Comparison of ENCODE assay signal across 22 cellular contexts in the genomic region with DNA sequence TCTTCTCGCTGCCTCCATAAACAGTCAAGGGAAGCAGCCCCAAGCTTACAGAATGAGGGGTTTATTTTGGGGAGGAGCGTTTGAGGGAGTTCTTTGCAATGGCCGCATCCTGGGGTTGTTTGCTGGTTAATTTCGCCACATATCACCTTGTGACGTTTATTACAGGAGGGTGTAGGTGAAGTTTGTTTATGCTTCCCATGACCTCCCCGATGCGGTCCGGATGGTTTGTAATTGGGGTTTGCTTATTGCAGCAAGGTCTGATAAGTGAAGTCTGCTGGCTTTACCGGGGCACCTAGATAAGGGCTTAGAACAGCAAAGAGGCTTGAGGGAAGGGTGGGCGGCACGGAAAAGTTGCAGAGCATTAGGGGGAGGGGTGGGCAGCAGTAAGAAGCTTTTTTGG.
DNase-seq lines count a peak whose midpoint lies in the region; ATAC-seq, FAIRE-seq and TF ChIP-seq lines count a peak whose summit lies in the region.
"Had no signal": no experiment of that assay in that cellular context is flagged by ENCODE, and none has a peak within 500 bp of the region (broad histone marks: within the 10 kb centered on the region; RNA-seq: fewer than 3 reads in every experiment).

No MANE protein-coding gene starts in this region.

- peaks cover 3% of the 10 kb centered on the region for H3K9me3 Mint-ChIP-seq in neural progenitor cell
- H3K9me3 Mint-ChIP-seq: CD4-positive, alpha-beta memory T cell had no signal

- H3K9me3 ChIP-seq in H1 (ENCODE audit: insufficient read depth in 2 of 2, low read depth in 1 of 2, low read length in 1 of 2) (no peaks in the 10 kb centered on the region), neural progenitor cell (ENCODE audit: low read depth) (no peaks in the 10 kb centered on the region)
- H3K9me3 ChIP-seq: BE2C, BLaER1 had no signal

- TF ChIP-seq RAD21 in H1 (IDR thresholded peaks at IDR 0.05 in 1 of 2, conservative IDR thresholded peaks at IDR 0.05 in 1 of 2; ENCODE audit: low read depth in 2 of 2, low read length in 2 of 2), result no peak

- no peak overlapping the region for H2BK12ac ChIP-seq in H1 (ENCODE audit: low read depth, low read length)

- no peak for ATAC-seq in GM18498 (IDR thresholded peaks at IDR 0.05; ENCODE audit: unreplicated experiment)
- ATAC-seq in GM18861 (IDR thresholded peaks at IDR 0.05; ENCODE audit: unreplicated experiment), result no peak
- ATAC-seq in left ventricle myocardium superior, result no peak

- no peaks in the 10 kb centered on the region for H3K36me3 ChIP-seq in H1 (ENCODE audit: control insufficient read depth in 2 of 4, insufficient read depth in 4 of 4, low read length in 3 of 4)
- H3K36me3 ChIP-seq in neural progenitor cell, result no peaks in the 10 kb centered on the region
- H3K36me3 ChIP-seq: BE2C, BLaER1 had no signal

- H3K4me2 ChIP-seq in H1 (ENCODE audit: insufficient read depth in 1 of 2, low read depth in 2 of 2, low read length in 2 of 2), result no peak overlapping the region
- H3K4me2 ChIP-seq in neural progenitor cell, result no peak overlapping the region
- H3K4me2 ChIP-seq: BLaER1 had no signal

- peaks cover 2% of the 10 kb centered on the region for H3K27me3 Mint-ChIP-seq in neural progenitor cell (ENCODE audit: insufficient read depth, low read depth)
- H3K27me3 Mint-ChIP-seq: CD4-positive, CD25-positive, alpha-beta regulatory T cell had no signal

- POLR2A ChIA-PET in H1 (lab: Charles Lee; ENCODE audit: partially characterized antibody), result no interaction called here

- 91% methylated on average over 11 of the region's 11 CpGs; no CpG with 5 or more reads in 1 of the 2 experiments for WGBS in H1 (ENCODE audit: extremely low coverage in 1 of 2, insufficient coverage in 1 of 2, insufficient read length in 1 of 2, insufficient replicate concordance in 2 of 2, low coverage in 1 of 2, low lambda C conversion rate in 2 of 2, missing lambda C conversion rate in 1 of 2), 2 experiments

- no peak overlapping the region for H2AK5ac ChIP-seq in H1 (ENCODE audit: low read depth, low read length)

- peaks cover 3% of the 10 kb centered on the region for H3K4me1 Mint-ChIP-seq in neural progenitor cell
- H3K4me1 Mint-ChIP-seq: CD14-positive monocyte; CD8-positive, alpha-beta memory T cell had no signal

- no peaks in the 10 kb centered on the region for H3K79me1 ChIP-seq in H1 (ENCODE audit: low read depth, low read length)

- FAIRE-seq in H1 (lab: Jason Lieb, UNC), result no peak
- FAIRE-seq: A204.1, GM12878 had no signal

- peaks cover 0 to 4% (median 0%) of the 10 kb centered on the region in 4 experiments; a peak in 4 of 7 replicates for H3K4me1 ChIP-seq in H1 (replicated peaks in 1 of 4; ENCODE audit: control insufficient read depth in 3 of 4, insufficient read depth in 4 of 4, low read length in 3 of 4)
- peaks cover 6% of the 10 kb centered on the region for H3K4me1 ChIP-seq in neural progenitor cell
- H3K4me1 ChIP-seq: BE2C had no signal

- H3K27ac ChIP-seq in H1 (ENCODE audit: low read depth, low read length) (no peak overlapping the region), neural progenitor cell (no peak overlapping the region)
- H3K27ac ChIP-seq: BLaER1 had no signal

- TF ChIP-seq POLR2A in H1 (IDR thresholded peaks at IDR 0.05; ENCODE audit: control extremely low read depth in 1 of 2, low read depth in 2 of 2, low read length in 2 of 2), result no peak

- no peak for TF ChIP-seq CTCF in H1 (IDR thresholded peaks at IDR 0.05; ENCODE audit: control extremely low read depth in 1 of 3, insufficient read depth in 1 of 3, low read depth in 1 of 3, low read length in 3 of 3)
- TF ChIP-seq CTCF in neural progenitor cell (IDR thresholded peaks at IDR 0.05), result no peak

- DNase-seq in H1 (ENCODE audit: low read depth in 1 of 2, low spot score in 2 of 2), result no peak
- DNase-seq in left kidney (ENCODE audit: low read depth, low spot score), result peak; percentile 61
- no peak for DNase-seq in neural progenitor cell (ENCODE audit: low spot score)
- DNase-seq in MV-4-11 (lab: John Stamatoyannopoulos, UW), result no peak
- DNase-seq in left ventricle myocardium superior, result no peak
- DNase-seq: 8988T; C1 segment of cervical spinal cord; CD8-positive, alpha-beta memory T cell; COR-L47; DMS 273 treated with DMSO at 0.1 percent for 48 hours; DMS153; DMS79; GDM1 had no signal

- TF ChIP-seq EP300 in H1 (IDR thresholded peaks at IDR 0.05; ENCODE audit: borderline replicate concordance in 1 of 2, low read depth in 2 of 2, low read length in 2 of 2), result no peak

- no peak overlapping the region for H3K27ac Mint-ChIP-seq in neural progenitor cell
- H3K27ac Mint-ChIP-seq: CD14-positive monocyte; CD4-positive, alpha-beta memory T cell; CD4-positive, CD25-positive, alpha-beta regulatory T cell; CD8-positive, alpha-beta memory T cell had no signal

- no peak overlapping the region for H3K14ac ChIP-seq in H1 (ENCODE audit: insufficient read length)

- no peak overlapping the region for H2BK5ac ChIP-seq in H1 (ENCODE audit: low read depth, low read length)

- H3K4ac ChIP-seq in H1 (replicated peaks; ENCODE audit: insufficient read length, low read depth, low read length), result no peak overlapping the region

- no peak overlapping the region for H3K23ac ChIP-seq in H1 (ENCODE audit: insufficient read length)

- no peak overlapping the region for H3K9ac ChIP-seq in H1 (replicated peaks in 1 of 4; ENCODE audit: extremely low read depth in 1 of 4, low read depth in 3 of 4, low read length in 3 of 4)
- H3K9ac ChIP-seq in neural progenitor cell, result no peak overlapping the region
- H3K9ac ChIP-seq: BLaER1 had no signal

- CTCF ChIA-PET in H1 (lab: Charles Lee; ENCODE audit: partially characterized antibody), result interaction anchor here (0.7 to 4.0 kb wide), 50 partner anchors 9 to 441 kb away, joined by 3 to 28 read pairs (median 4); no protein-coding TSS in a partner anchor

- 0 out of 2 replicates have a peak overlapping the region, but pooled peaks have one; percentile 27 for H3K18ac ChIP-seq in H1 (ENCODE audit: extremely low read depth, low read length)

- no peak overlapping the region for H3K56ac ChIP-seq in H1 (replicated peaks; ENCODE audit: insufficient read length, low read depth, low read length)

- H3F3A ChIP-seq in neural progenitor cell (ENCODE audit: low read depth), result peaks cover 8% of the 10 kb centered on the region

- no peak overlapping the region for H4K8ac ChIP-seq in H1 (ENCODE audit: extremely low read depth, insufficient read depth, low read length)

- H4K91ac ChIP-seq in H1 (replicated peaks; ENCODE audit: insufficient read length, low read length), result no peak overlapping the region

- no peak overlapping the region for H2BK15ac ChIP-seq in H1 (ENCODE audit: low read length)

- H4K20me1 ChIP-seq in H1 (replicated peaks in 1 of 2; ENCODE audit: control insufficient read depth in 1 of 2, insufficient read depth in 2 of 2, low read length in 2 of 2) (no peaks in the 10 kb centered on the region), neural progenitor cell (ENCODE audit: low read depth) (no peaks in the 10 kb centered on the region)
- H4K20me1 ChIP-seq: BLaER1 had no signal

- intact Hi-C loops in left ventricle myocardium superior (cut with micrococcal nuclease), result no loop called here

- H3K27me3 ChIP-seq in H1 (replicated peaks in 1 of 4; ENCODE audit: control insufficient read depth in 3 of 4, extremely low read depth in 1 of 4, insufficient read depth in 3 of 4, low read length in 3 of 4), result no peaks in the 10 kb centered on the region
- no peaks in the 10 kb centered on the region for H3K27me3 ChIP-seq in neural progenitor cell
- H3K27me3 ChIP-seq: BE2C, BLaER1 had no signal

- peak overlapping the region; percentile 62; the same call in 1 of the 2 replicates for H2BK20ac ChIP-seq in H1 (ENCODE audit: low read length)

- no peaks in the 10 kb centered on the region for H3K79me2 ChIP-seq in H1 (ENCODE audit: control insufficient read depth in 1 of 2, insufficient read depth in 2 of 2, low read length in 2 of 2)
- no peaks in the 10 kb centered on the region for H3K79me2 ChIP-seq in neural progenitor cell (ENCODE audit: low read depth)

- H3K4me3 ChIP-seq in H1 (ENCODE audit: extremely low read depth in 1 of 4, insufficient read depth in 2 of 4, low read depth in 3 of 4, low read length in 4 of 4) (no peak overlapping the region), neural progenitor cell (no peak overlapping the region)
- H3K4me3 ChIP-seq: BLaER1, GM12878 had no signal

- no peak overlapping the region for H4K5ac ChIP-seq in H1 (ENCODE audit: insufficient read length, low read depth, low read length)

- H3K4me3 Mint-ChIP-seq in neural progenitor cell, result no peak overlapping the region
- H3K4me3 Mint-ChIP-seq: CD14-positive monocyte; CD4-positive, alpha-beta memory T cell; CD4-positive, CD25-positive, alpha-beta regulatory T cell; CD8-positive, alpha-beta memory T cell had no signal

- no peaks in the 10 kb centered on the region for H3K36me3 Mint-ChIP-seq in neural progenitor cell
- H3K36me3 Mint-ChIP-seq: CD14-positive monocyte; CD4-positive, alpha-beta memory T cell; CD4-positive, CD25-positive, alpha-beta regulatory T cell; CD8-positive, alpha-beta memory T cell had no signal

- H2AFZ ChIP-seq in H1 (ENCODE audit: low read length) (no peak overlapping the region; the same call in 1 of the 2 replicates), neural progenitor cell (replicated peaks) (peak overlapping the region; percentile 50)

- no peak overlapping the region for H2BK120ac ChIP-seq in H1 (replicated peaks; ENCODE audit: low read depth, low read length)

- H3K23me2 ChIP-seq in H1 (ENCODE audit: low read depth, low read length), result no peaks in the 10 kb centered on the region; the same call in 1 of the 2 replicates

TF ChIP-seq in H1, 55 proteins besides CTCF, POLR2A, EP300 and RAD21:
- TF ChIP-seq, protein P1, sequence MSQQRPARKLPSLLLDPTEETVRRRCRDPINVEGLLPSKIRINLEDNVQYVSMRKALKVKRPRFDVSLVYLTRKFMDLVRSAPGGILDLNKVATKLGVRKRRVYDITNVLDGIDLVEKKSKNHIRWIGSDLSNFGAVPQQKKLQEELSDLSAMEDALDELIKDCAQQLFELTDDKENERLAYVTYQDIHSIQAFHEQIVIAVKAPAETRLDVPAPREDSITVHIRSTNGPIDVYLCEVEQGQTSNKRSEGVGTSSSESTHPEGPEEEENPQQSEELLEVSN (IDR thresholded peaks at IDR 0.05), result no peak
- TF ChIP-seq RBBP5 (IDR thresholded peaks at IDR 0.05; ENCODE audit: borderline replicate concordance, low read depth, low read length), result no peak
- no peak for TF ChIP-seq CTBP2 (IDR thresholded peaks at IDR 0.05; ENCODE audit: borderline replicate concordance, insufficient read depth, insufficient read length, low read length)
- TF ChIP-seq CHD1 (IDR thresholded peaks at IDR 0.05; ENCODE audit: low read depth, low read length), result no peak
- TF ChIP-seq CEBPB (IDR thresholded peaks at IDR 0.05; ENCODE audit: low read depth, low read length), result no peak
- no peak for TF ChIP-seq CREB1 (IDR thresholded peaks at IDR 0.05)
